Comparison of ENCODE assay signal across 8 cellular contexts in genomic region chr17:42194133-42194899, GRCh38. TPM values are rescaled to one million over a fixed set of nuclear protein-coding genes. Genes with fewer than 3 reads are reported as not detected.
DNase-seq lines count a peak whose midpoint lies in the region; ATAC-seq and TF ChIP-seq lines count a peak whose summit lies in the region.

A gene with protein sequence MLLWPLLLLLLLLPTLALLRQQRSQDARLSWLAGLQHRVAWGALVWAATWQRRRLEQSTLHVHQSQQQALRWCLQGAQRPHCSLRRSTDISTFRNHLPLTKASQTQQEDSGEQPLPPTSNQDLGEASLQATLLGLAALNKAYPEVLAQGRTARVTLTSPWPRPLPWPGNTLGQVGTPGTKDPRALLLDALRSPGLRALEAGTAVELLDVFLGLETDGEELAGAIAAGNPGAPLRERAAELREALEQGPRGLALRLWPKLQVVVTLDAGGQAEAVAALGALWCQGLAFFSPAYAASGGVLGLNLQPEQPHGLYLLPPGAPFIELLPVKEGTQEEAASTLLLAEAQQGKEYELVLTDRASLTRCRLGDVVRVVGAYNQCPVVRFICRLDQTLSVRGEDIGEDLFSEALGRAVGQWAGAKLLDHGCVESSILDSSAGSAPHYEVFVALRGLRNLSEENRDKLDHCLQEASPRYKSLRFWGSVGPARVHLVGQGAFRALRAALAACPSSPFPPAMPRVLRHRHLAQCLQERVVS (minus strand): TSS chr17:42194494. CDS start chr17:42193581, 913 bp downstream.

- H3K27me3 ChIP-seq in Peyer's patch (no peaks in the 10 kb centered on the region), fibroblast of lung (ENCODE audit: control insufficient read depth, insufficient read depth, low read length) (no peaks in the 10 kb centered on the region)

- H3K27me3 Mint-ChIP-seq in IgD-negative memory B cell, result no peaks in the 10 kb centered on the region
- H3K27me3 Mint-ChIP-seq in naive thymus-derived CD8-positive, alpha-beta T cell, result no peaks in the 10 kb centered on the region
- no peaks in the 10 kb centered on the region for H3K27me3 Mint-ChIP-seq in stimulated activated naive B cell treated with anti-CD40 and anti-IgM and Interleukin-4, amounts not matched to agents 10 μg/mL and 1 μg/mL and 100 μg/mL, for 72 hours

- peak in 3 of 6 experiments; percentile 14 to 20 (median 14) for TF ChIP-seq CTCF in Peyer's patch (IDR thresholded peaks at IDR 0.05)
- TF ChIP-seq CTCF in fibroblast of lung (conservative IDR thresholded peaks at IDR 0.05 in 1 of 2, IDR thresholded peaks at IDR 0.05 in 1 of 2; ENCODE audit: low read depth in 1 of 2, low read length in 2 of 2), result no peak

- no peaks in the 10 kb centered on the region for H3K9me3 Mint-ChIP-seq in IgD-negative memory B cell
- no peaks in the 10 kb centered on the region for H3K9me3 Mint-ChIP-seq in naive thymus-derived CD8-positive, alpha-beta T cell
- peaks cover 0 to 1% of the 10 kb centered on the region in 2 donors for H3K9me3 Mint-ChIP-seq in stimulated activated naive B cell treated with anti-CD40 and anti-IgM and Interleukin-4, amounts not matched to agents 10 μg/mL and 1 μg/mL and 100 μg/mL, for 72 hours

- peaks cover 11 to 26% (median 23%) of the 10 kb centered on the region in 3 donors for H3K4me1 Mint-ChIP-seq in IgD-negative memory B cell
- H3K4me1 Mint-ChIP-seq in naive thymus-derived CD8-positive, alpha-beta T cell, result peaks cover 16 to 36% (median 30%) of the 10 kb centered on the region in 4 donors
- H3K4me1 Mint-ChIP-seq in stimulated activated naive B cell treated with anti-CD40 and anti-IgM and Interleukin-4, amounts not matched to agents 10 μg/mL and 1 μg/mL and 100 μg/mL, for 72 hours, result peaks cover 24 to 52% of the 10 kb centered on the region in 2 donors

- no peaks in the 10 kb centered on the region for H3K9me3 ChIP-seq in Peyer's patch
- H3K9me3 ChIP-seq in fibroblast of lung (ENCODE audit: control insufficient read depth, insufficient read depth, low read depth, low read length), result no peaks in the 10 kb centered on the region

- DNase-seq in COR-L47 (lab: John Stamatoyannopoulos, UW), result peak; percentile 59
- peak; percentile 85 to 96 (median 88) for DNase-seq in Peyer's patch
- DNase-seq in activated T-cell treated with anti-CD3 and anti-CD28 coated beads, Interleukin-2, amount 50 U/mL, for 48 hours, result peak; percentile 84
- peak; percentile 70 to 76 for DNase-seq in fibroblast of lung (ENCODE audit: low read depth in 2 of 2)
- peak; percentile 57 to 88 (median 74) for DNase-seq in naive thymus-derived CD8-positive, alpha-beta T cell
- peak; percentile 74 for DNase-seq in stimulated activated naive B cell treated with anti-CD40 and anti-IgM and Interleukin-4, amounts not matched to agents 10 μg/mL and 1 μg/mL and 100 μg/mL, for 72 hours

- no peaks in the 10 kb centered on the region for H3K79me2 ChIP-seq in fibroblast of lung (ENCODE audit: control insufficient read depth, insufficient read depth, low read length)

- no peaks in the 10 kb centered on the region for H4K20me1 ChIP-seq in fibroblast of lung (ENCODE audit: control insufficient read depth, extremely low read depth, insufficient read depth, low read length)

- peak within 1 kb of the TSS; percentile 90 to 97 (median 94) for H3K4me3 Mint-ChIP-seq in IgD-negative memory B cell
- H3K4me3 Mint-ChIP-seq in naive thymus-derived CD8-positive, alpha-beta T cell, result peak within 1 kb of the TSS; percentile 86 to 99 (median 96)
- peak within 1 kb of the TSS; percentile 95 to 97 for H3K4me3 Mint-ChIP-seq in stimulated activated naive B cell treated with anti-CD40 and anti-IgM and Interleukin-4, amounts not matched to agents 10 μg/mL and 1 μg/mL and 100 μg/mL, for 72 hours

- peak in 1 of 2 donors; percentile 35 for TF ChIP-seq POLR2A in Peyer's patch (IDR thresholded peaks at IDR 0.05)

- H3K4me1 ChIP-seq in Peyer's patch (peaks cover 0 to 15% (median 8%) of the 10 kb centered on the region in 4 donors), fibroblast of lung (ENCODE audit: control insufficient read depth, extremely low read depth, insufficient read depth, low read length) (no peaks in the 10 kb centered on the region)

- H3K27ac Mint-ChIP-seq in IgD-negative memory B cell, result peak within 1 kb of the TSS; percentile 37 to 95 (median 78)
- H3K27ac Mint-ChIP-seq in naive thymus-derived CD8-positive, alpha-beta T cell, result peak within 1 kb of the TSS; percentile 84 to 96 (median 94)
- peak within 1 kb of the TSS; percentile 93 for H3K27ac Mint-ChIP-seq in stimulated activated naive B cell treated with anti-CD40 and anti-IgM and Interleukin-4, amounts not matched to agents 10 μg/mL and 1 μg/mL and 100 μg/mL, for 72 hours

- H3K4me2 ChIP-seq in fibroblast of lung (ENCODE audit: extremely low read depth, insufficient read depth, low read length), result peak within 1 kb of the TSS; percentile 98

- POLR2A ChIA-PET in naive thymus-derived CD8-positive, alpha-beta T cell (lab: Charles Lee), result interaction anchor here (0.6 to 3.6 kb wide), 18 partner anchors 8 to 342 kb away, joined by 3 to 23 read pairs (median 4); partner anchors contain the start of genes CNP, DHX58, KAT2A and KCNH4

- no peaks in the 10 kb centered on the region for H3K36me3 Mint-ChIP-seq in IgD-negative memory B cell
- peaks cover 0 to 5% (median 1%) of the 10 kb centered on the region in 3 donors for H3K36me3 Mint-ChIP-seq in naive thymus-derived CD8-positive, alpha-beta T cell
- peaks cover 12 to 22% of the 10 kb centered on the region in 2 donors for H3K36me3 Mint-ChIP-seq in stimulated activated naive B cell treated with anti-CD40 and anti-IgM and Interleukin-4, amounts not matched to agents 10 μg/mL and 1 μg/mL and 100 μg/mL, for 72 hours

- H3K27ac ChIP-seq in Peyer's patch, result peak within 1 kb of the TSS; percentile 82 to 89 (median 86)
- peak within 1 kb of the TSS; percentile 78 for H3K27ac ChIP-seq in fibroblast of lung (ENCODE audit: insufficient read depth, low read length)

- ATAC-seq in GM21381 (IDR thresholded peaks at IDR 0.05; ENCODE audit: unreplicated experiment), result peak; percentile 87
- peak; percentile 96 to 98 for ATAC-seq in naive thymus-derived CD8-positive, alpha-beta T cell
- ATAC-seq in stimulated activated naive B cell treated with anti-CD40 and anti-IgM and Interleukin-4, amounts not matched to agents 10 μg/mL and 1 μg/mL and 100 μg/mL, for 72 hours (replicated peaks), result peak; percentile 93 to 95

- peak within 1 kb of the TSS; percentile 55 for H3K9ac ChIP-seq in fibroblast of lung (ENCODE audit: insufficient read depth, low read length)

- H3K36me3 ChIP-seq in Peyer's patch, result no peaks in the 10 kb centered on the region
- no peaks in the 10 kb centered on the region for H3K36me3 ChIP-seq in fibroblast of lung (ENCODE audit: control insufficient read depth, insufficient read depth, low read length)

- H3K4me3 ChIP-seq in Peyer's patch, result peak within 1 kb of the TSS; percentile 72 to 94 (median 86)
- peak within 1 kb of the TSS; percentile 79 to 91 (median 84) for H3K4me3 ChIP-seq in fibroblast of lung (replicated peaks in 1 of 4; ENCODE audit: control extremely low read depth in 1 of 4, insufficient read depth in 1 of 4, low read depth in 3 of 4, low read length in 4 of 4)

- H2AFZ ChIP-seq in fibroblast of lung (ENCODE audit: low read length), result peak within 1 kb of the TSS; percentile 100

RNA-seq across cellular contexts. Expression of the gene that starts here (rescaled TPM):
- 24.3 TPM for polyA plus RNA-seq in IgD-negative memory B cell
- 10 to 100 TPM; 13.2 to 71.4 (median 44.3) TPM for total RNA-seq in Peyer's patch
- total RNA-seq in fibroblast of lung, result 20.0 and 26.6 TPM in 2 replicates
- polyA plus RNA-seq in fibroblast of lung, result 6.1 and 6.7 TPM in 2 replicates
- 10.7 and 12.0 TPM in 2 replicates for polyA plus RNA-seq in fibroblast of lung (2012)
- polyA minus RNA-seq in fibroblast of lung (ENCODE audit: low replicate concordance), result 6.1 and 18.1 TPM in 2 replicates
- total RNA-seq in naive thymus-derived CD8-positive, alpha-beta T cell, result 10 to 100 TPM; 25.8 to 29.6 TPM
- 10 to 100 TPM; 15.3 to 21.5 (median 17.3) TPM for polyA plus RNA-seq in naive thymus-derived CD8-positive, alpha-beta T cell

Comparison
In these comparisons a context has a peak if more than half of its experiments do, and no peak if none do; other contexts are left out.
1. Peak in every context shown above with its lines: DNase-seq, ATAC-seq, H3K4me3 ChIP-seq and H3K27ac ChIP-seq.